ENCODE assay signal across 23 cellular contexts in the genomic region with DNA sequence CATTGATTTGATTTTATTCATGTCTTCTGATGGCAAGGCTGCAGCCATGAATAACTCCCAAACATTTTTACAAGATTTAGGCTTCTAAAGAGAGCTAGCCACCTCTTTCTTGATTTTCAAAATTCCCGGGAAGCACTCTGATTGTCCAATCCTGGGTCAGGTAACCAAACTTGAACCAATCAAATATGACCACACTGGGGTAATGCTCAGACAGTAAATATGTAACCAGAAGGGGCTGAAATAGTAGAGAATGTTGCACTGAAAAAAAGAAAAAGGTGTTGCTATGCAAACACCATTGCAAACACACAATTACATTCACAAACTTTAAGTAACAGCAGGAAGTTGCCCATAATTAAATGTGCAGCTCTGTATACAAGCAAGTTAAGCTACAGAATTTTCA.
"Had no signal": no experiment of that assay in that cellular context is flagged by ENCODE, and none has a peak within 500 bp of the region (broad histone marks: within the 10 kb centered on the region; RNA-seq: fewer than 3 reads in every experiment).

No MANE protein-coding gene starts in this region.

- H3K36me3 ChIP-seq: colonic mucosa, esophagus muscularis mucosa, esophagus squamous epithelium, gastrocnemius medialis, gastroesophageal sphincter, heart left ventricle had no signal

- DNase-seq: colonic mucosa; cortex of kidney; dermis blood vessel endothelial cell; dorsolateral prefrontal cortex; effector CD4-positive, alpha-beta T cell; effector CD8-positive, alpha-beta T cell; effector memory CD4-positive, alpha-beta T cell; effector memory CD8-positive, alpha-beta T cell; endodermal cell; erythroblast; esophagus squamous epithelium; foreskin fibroblast; foreskin keratinocyte; foreskin melanocyte; gastrocnemius medialis; glutamatergic neuron; head of caudate nucleus; heart left ventricle had no signal

- H3K9me3 ChIP-seq: colonic mucosa, esophagus muscularis mucosa, esophagus squamous epithelium, gastrocnemius medialis, gastroesophageal sphincter, heart left ventricle had no signal

- H3K27me3 ChIP-seq: colonic mucosa, dorsolateral prefrontal cortex, esophagus muscularis mucosa, esophagus squamous epithelium, gastrocnemius medialis, gastroesophageal sphincter, heart left ventricle had no signal

- ATAC-seq: effector memory CD8-positive, alpha-beta T cell; esophagus mucosa; foreskin keratinocyte; gastrocnemius medialis; gastroesophageal sphincter; heart left ventricle had no signal

- H3K4me3 ChIP-seq: colonic mucosa, coronary artery, dorsolateral prefrontal cortex, esophagus muscularis mucosa, esophagus squamous epithelium, gastrocnemius medialis, gastroesophageal sphincter, heart left ventricle had no signal

- H3K27ac ChIP-seq: colonic mucosa, coronary artery, dorsolateral prefrontal cortex, epithelial cell of prostate, esophagus muscularis mucosa, esophagus squamous epithelium, foreskin keratinocyte, gastrocnemius medialis, gastroesophageal sphincter, heart left ventricle had no signal

- H3K4me1 ChIP-seq: colonic mucosa, esophagus muscularis mucosa, esophagus squamous epithelium, foreskin keratinocyte, gastrocnemius medialis, gastroesophageal sphincter, heart left ventricle had no signal
